ENCODE assay signal across 19 cellular contexts in genomic region chr21:25273945-25274344, GRCh38.
"Had no signal": no experiment of that assay in that cellular context is flagged by ENCODE, and none has a peak within 500 bp of the region (broad histone marks: within the 10 kb centered on the region; RNA-seq: fewer than 3 reads in every experiment).

No MANE protein-coding gene starts in this region.

- ATAC-seq: activated CD8-positive, alpha-beta memory T cell treated with anti-CD3 and anti-CD28 coated beads, Interleukin-2, amount 10 ng/mL, durations not matched to agents 7 days and 5 days; activated naive CD8-positive, alpha-beta T cell treated with anti-CD3 and anti-CD28 coated beads, Interleukin-2, amount 50 U/mL, for 24 hours; activated T-helper 17 cell treated with anti-CD3 and anti-CD28 coated beads, Interleukin-2, amount 50 U/mL, for 72 hours; foreskin keratinocyte; lower lobe of right lung; natural killer cell treated with Interleukin-12 subunit alpha and Interleukin-12 subunit beta and Interleukin-15 and Interleukin-18, amount 100 ng/mL, for 72 hours; stimulated activated naive B cell treated with anti-CD40 and anti-IgM and Interleukin-4, amounts not matched to agents 10 μg/mL and 1 μg/mL and 100 μg/mL, for 72 hours had no signal

- H2AFZ ChIP-seq: parathyroid adenoma had no signal

- H3K27me3 ChIP-seq: brain microvascular endothelial cell, colonic mucosa, foreskin keratinocyte had no signal

- H3K36me3 ChIP-seq: brain microvascular endothelial cell, colonic mucosa, lower lobe of right lung, thoracic aorta had no signal

- H3K9ac ChIP-seq: parathyroid adenoma had no signal

- H3K4me1 ChIP-seq: colonic mucosa, foreskin keratinocyte, lower lobe of right lung, parathyroid adenoma had no signal

- DNase-seq: activated CD4-positive, alpha-beta memory T cell treated with anti-CD3 and anti-CD28 coated beads, Interleukin-2, amount 10 ng/mL, durations not matched to agents 7 days and 5 days; activated CD8-positive, alpha-beta memory T cell treated with anti-CD3 and anti-CD28 coated beads, Interleukin-2, amount 10 ng/mL, durations not matched to agents 7 days and 5 days; activated naive CD4-positive, alpha-beta T cell; activated naive CD8-positive, alpha-beta T cell treated with anti-CD3 and anti-CD28 coated beads, Interleukin-2, amount 50 U/mL, for 24 hours; aorta; brain microvascular endothelial cell; central memory CD4-positive, alpha-beta T cell; colonic mucosa; endodermal cell; foreskin keratinocyte; glutamatergic neuron; islet precursor cell; lower lobe of right lung; stimulated activated naive B cell treated with anti-CD40 and anti-IgM and Interleukin-4, amounts not matched to agents 10 μg/mL and 1 μg/mL and 100 μg/mL, for 72 hours had no signal

- H3K79me2 ChIP-seq: parathyroid adenoma had no signal

- H3K9me3 ChIP-seq: colonic mucosa, lower lobe of right lung, thoracic aorta had no signal

- H3K27ac ChIP-seq: brain microvascular endothelial cell, colonic mucosa, epithelial cell of prostate, foreskin keratinocyte, lower lobe of right lung, parathyroid adenoma, thoracic aorta had no signal

- H3K4me3 ChIP-seq: colonic mucosa, lower lobe of right lung, thoracic aorta had no signal
